ENCODE assay signal across 1 cellular context in the genomic region with DNA sequence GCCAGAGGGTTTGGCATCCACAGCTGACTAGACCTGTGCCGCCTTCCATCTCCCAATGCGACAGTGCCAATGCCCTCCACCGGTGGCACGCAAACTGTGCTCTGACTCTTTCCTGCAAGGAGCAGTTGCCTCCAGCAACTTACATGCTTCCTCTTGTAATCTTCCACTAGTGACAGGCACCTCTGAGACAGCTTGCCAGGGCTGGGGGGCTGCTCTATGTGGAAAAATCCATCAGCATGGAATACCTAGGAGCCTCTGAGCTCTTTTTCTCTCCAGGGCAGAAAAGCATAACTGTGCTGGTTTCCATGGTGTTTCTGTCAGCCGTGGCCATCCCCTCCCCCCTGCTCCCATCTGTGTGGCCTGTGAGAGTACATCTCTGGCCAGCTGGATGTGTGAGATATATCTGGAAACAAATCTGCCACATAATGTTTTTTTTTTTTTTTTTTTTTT.
TF ChIP-seq lines count a peak whose summit lies in the region.

No MANE protein-coding gene starts in this region.

TF ChIP-seq in WTC11, 78 proteins besides CTCF, POLR2A, EP300 and RAD21 (continued from another document):
- TF ChIP-seq ZSCAN18 (CRISPR knock-in tag; IDR thresholded peaks at IDR 0.05): no peak
- TF ChIP-seq RELA (CRISPR knock-in tag; IDR thresholded peaks at IDR 0.05; ENCODE audit: borderline replicate concordance): no peak
- no peak for TF ChIP-seq MYBL2 (CRISPR knock-in tag; IDR thresholded peaks at IDR 0.05)
- TF ChIP-seq ATF2 (CRISPR knock-in tag; IDR thresholded peaks at IDR 0.05; ENCODE audit: borderline replicate concordance, low read depth): no peak
- TF ChIP-seq, protein P1, sequence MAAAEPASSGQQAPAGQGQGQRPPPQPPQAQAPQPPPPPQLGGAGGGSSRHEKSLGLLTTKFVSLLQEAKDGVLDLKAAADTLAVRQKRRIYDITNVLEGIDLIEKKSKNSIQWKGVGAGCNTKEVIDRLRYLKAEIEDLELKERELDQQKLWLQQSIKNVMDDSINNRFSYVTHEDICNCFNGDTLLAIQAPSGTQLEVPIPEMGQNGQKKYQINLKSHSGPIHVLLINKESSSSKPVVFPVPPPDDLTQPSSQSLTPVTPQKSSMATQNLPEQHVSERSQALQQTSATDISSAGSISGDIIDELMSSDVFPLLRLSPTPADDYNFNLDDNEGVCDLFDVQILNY (CRISPR knock-in tag; IDR thresholded peaks at IDR 0.05): no peak
